In genomic region chr12:10196210-10196609, GRCh38 we compare ENCODE assay signal across 12 cellular contexts. TPM values are rescaled to one million over a fixed set of nuclear protein-coding genes. Genes with fewer than 3 reads are reported as not detected.
DNase-seq lines count a peak whose midpoint lies in the region; ATAC-seq and TF ChIP-seq lines count a peak whose summit lies in the region.
"Had no signal": no experiment of that assay in that cellular context is flagged by ENCODE, and none has a peak within 500 bp of the region (broad histone marks: within the 10 kb centered on the region; RNA-seq: fewer than 3 reads in every experiment).

No MANE protein-coding gene starts in this region.

- no peaks in the 10 kb centered on the region for H3K79me2 ChIP-seq in GM23338 (replicated peaks; ENCODE audit: insufficient read depth)

- H2BK12ac ChIP-seq in mesenchymal stem cell (ENCODE audit: low read length in 2 of 2): no peak overlapping the region

- H4K8ac ChIP-seq in mesenchymal stem cell (ENCODE audit: low read length): no peak overlapping the region

- peaks cover 10% of the 10 kb centered on the region; the same call in 1 of the 2 replicates for H3K4me1 ChIP-seq in GM23338 (ENCODE audit: insufficient read depth)
- peaks cover 1% of the 10 kb centered on the region for H3K4me1 ChIP-seq in mesenchymal stem cell (ENCODE audit: control insufficient read depth, insufficient read depth, low read depth, low read length)

- no peak for DNase-seq in GM23338 (ENCODE audit: low spot score)
- peak; percentile 62 for DNase-seq in KBM-7
- DNase-seq in naive B cell: peak; percentile 57
- no peak for DNase-seq in NCI-H187 (lab: John Stamatoyannopoulos, UW)
- no peak for DNase-seq in NCI-H2081 (lab: John Stamatoyannopoulos, UW)
- DNase-seq in mesenchymal stem cell: no peak
- DNase-seq: activated T-cell treated with anti-CD3 and anti-CD28 coated beads, Interleukin-2, amount 50 U/mL, for 24 hours; NCI-H1417 had no signal

- WGBS in mesenchymal stem cell: 90% methylated on average over 10 of the region's 10 CpGs

- H3K4me3 Mint-ChIP-seq in GM23338 (no peak overlapping the region), naive B cell (peak overlapping the region in 5 of 8 donors; percentile 26 to 58 (median 45))
- H3K4me3 Mint-ChIP-seq: activated T-cell treated with anti-CD3 and anti-CD28 coated beads, Interleukin-2, amount 50 U/mL, for 24 hours had no signal

- no peak overlapping the region for H3K18ac ChIP-seq in mesenchymal stem cell (ENCODE audit: low read depth in 1 of 2, low read length in 2 of 2)

- no peak overlapping the region for H3K9ac ChIP-seq in mesenchymal stem cell (ENCODE audit: low read length)

- H3K79me1 ChIP-seq in mesenchymal stem cell (replicated peaks; ENCODE audit: low read length, poor library complexity, severe bottlenecking): no peaks in the 10 kb centered on the region

- H2AFZ ChIP-seq in GM23338 (0 out of 2 replicates have a peak overlapping the region, but pooled peaks have one; percentile 23), mesenchymal stem cell (ENCODE audit: low read depth, low read length) (no peak overlapping the region)

- H3K27ac ChIP-seq in GM23338 (ENCODE audit: low read depth) (no peak overlapping the region), mesenchymal stem cell (ENCODE audit: low read length, poor library complexity, severe bottlenecking) (no peak overlapping the region)
- H3K27ac ChIP-seq: SK-N-MC had no signal

- H3K27ac Mint-ChIP-seq in GM23338: no peak overlapping the region
- H3K27ac Mint-ChIP-seq in naive B cell: peak overlapping the region in 2 of 6 donors; percentile 29
- H3K27ac Mint-ChIP-seq: activated T-cell treated with anti-CD3 and anti-CD28 coated beads, Interleukin-2, amount 50 U/mL, for 24 hours had no signal

- H2BK120ac ChIP-seq in mesenchymal stem cell (ENCODE audit: low read depth, low read length): no peak overlapping the region

- no peaks in the 10 kb centered on the region for H3K36me3 Mint-ChIP-seq in GM23338 (ENCODE audit: low read depth)
- H3K36me3 Mint-ChIP-seq in naive B cell: no peaks in the 10 kb centered on the region

- H3K14ac ChIP-seq in mesenchymal stem cell (ENCODE audit: low read length in 2 of 2): no peak overlapping the region

- no peaks in the 10 kb centered on the region for H4K20me1 ChIP-seq in GM23338 (replicated peaks; ENCODE audit: insufficient read depth)

- H4K91ac ChIP-seq in mesenchymal stem cell (ENCODE audit: low read length): no peak overlapping the region

- H3K36me3 ChIP-seq in GM23338 (ENCODE audit: insufficient read depth): no peaks in the 10 kb centered on the region
- H3K36me3 ChIP-seq in mesenchymal stem cell (ENCODE audit: control insufficient read depth in 1 of 2, insufficient read depth in 2 of 2, low read depth in 1 of 2, low read length in 2 of 2): no peaks in the 10 kb centered on the region

- no peak overlapping the region for H2AK5ac ChIP-seq in mesenchymal stem cell (ENCODE audit: low read length, severe bottlenecking)

- ATAC-seq in GM18870 (IDR thresholded peaks at IDR 0.05; ENCODE audit: unreplicated experiment) (peak; percentile 58), GM23338 (no peak), naive B cell (ENCODE audit: low read depth in 2 of 2) (peak; percentile 98 to 100), HG03469 (IDR thresholded peaks at IDR 0.05; ENCODE audit: unreplicated experiment) (no peak)

- H3K4me3 ChIP-seq in GM23338 (no peak overlapping the region), mesenchymal stem cell (ENCODE audit: insufficient read depth in 1 of 2, low read depth in 1 of 2, low read length in 2 of 2) (no peak overlapping the region)
- H3K4me3 ChIP-seq: SK-N-MC had no signal

- no peaks in the 10 kb centered on the region for H3F3A ChIP-seq in GM23338 (replicated peaks; ENCODE audit: low read depth)

- H3K23ac ChIP-seq in mesenchymal stem cell (ENCODE audit: low read length in 2 of 2): no peak overlapping the region

- H3K9me3 ChIP-seq in mesenchymal stem cell (ENCODE audit: control insufficient read depth, low read length): no peaks in the 10 kb centered on the region

- H3K27me3 ChIP-seq in GM23338 (ENCODE audit: insufficient read depth): no peaks in the 10 kb centered on the region
- no peaks in the 10 kb centered on the region for H3K27me3 ChIP-seq in mesenchymal stem cell (ENCODE audit: control insufficient read depth in 1 of 2, insufficient read depth in 1 of 2, low read length in 2 of 2)

- H3K4ac ChIP-seq in mesenchymal stem cell (ENCODE audit: low read depth in 1 of 2, low read length in 2 of 2): no peak overlapping the region

- in situ Hi-C loops in KBM-7 (cut with MboI; ENCODE audit: low pct_unique_long_range_greater_than_20kb, low sequenced_read_pairs): no loop called here

- H3K4me2 ChIP-seq in GM23338 (no peak overlapping the region), mesenchymal stem cell (ENCODE audit: low read length, poor library complexity, severe bottlenecking) (no peak overlapping the region)

- H3K4me1 Mint-ChIP-seq in GM23338: peaks cover 14% of the 10 kb centered on the region
- H3K4me1 Mint-ChIP-seq in naive B cell: peaks cover 18 to 34% (median 26%) of the 10 kb centered on the region in 3 donors

- H3K9me2 ChIP-seq in GM23338 (ENCODE audit: insufficient read depth): no peaks in the 10 kb centered on the region

- no peak for TF ChIP-seq CTCF in GM23338 (conservative IDR thresholded peaks at IDR 0.05; ENCODE audit: low read depth in 2 of 2)

- H3K9me3 Mint-ChIP-seq in GM23338 (no peaks in the 10 kb centered on the region), naive B cell (no peaks in the 10 kb centered on the region)
- H3K9me3 Mint-ChIP-seq: activated T-cell treated with anti-CD3 and anti-CD28 coated beads, Interleukin-2, amount 50 U/mL, for 24 hours had no signal

- peaks cover 8% of the 10 kb centered on the region for H3K27me3 Mint-ChIP-seq in GM23338 (ENCODE audit: insufficient read depth, low read depth, poor library complexity)
- peaks cover 62 to 79% (median 67%) of the 10 kb centered on the region in 3 donors for H3K27me3 Mint-ChIP-seq in naive B cell

- H2BK5ac ChIP-seq in mesenchymal stem cell (ENCODE audit: low read depth, low read length, poor library complexity, severe bottlenecking): no peak overlapping the region

- H2BK15ac ChIP-seq in mesenchymal stem cell (ENCODE audit: low read depth, poor library complexity, severe bottlenecking): no peak overlapping the region

TF ChIP-seq in GM23338, 12 proteins besides CTCF, POLR2A, EP300 and RAD21 (continues in another document):
- no peak for TF ChIP-seq ETS1 (IDR thresholded peaks at IDR 0.05)
- TF ChIP-seq POLR2AphosphoS5 (IDR thresholded peaks at IDR 0.05; ENCODE audit: low read depth): no peak
- no peak for TF ChIP-seq CREB1 (CRISPR knock-in tag; IDR thresholded peaks at IDR 0.05; ENCODE audit: low read depth)
- TF ChIP-seq JUNB (IDR thresholded peaks at IDR 0.05; ENCODE audit: unreplicated experiment): no peak
- TF ChIP-seq EZH2phosphoT487 (IDR thresholded peaks at IDR 0.05; ENCODE audit: unreplicated experiment): no peak

RNA-seq across cellular contexts. Expression of gene GABARAPL1, which starts 16.5 kb away (rescaled TPM):
- 60.9 and 77.8 TPM in 2 replicates for total RNA-seq in GM23338 (2014; rRNA removed; shearing (Covaris generic))
- 35.7 and 36.5 TPM in 2 replicates for polyA plus RNA-seq in GM23338 (2016; fragmentation: Nextera tagmentation; extraction: Ambion mirVana)
- 1 to 10 TPM in 5 of 6 donors, not detected in 1; 1.3 to 2.8 (median 2.1) TPM for polyA plus RNA-seq in naive B cell (ENCODE audit: low read depth in 6 of 6)
- 86.8 TPM for polyA plus RNA-seq in mesenchymal stem cell (2013, experiment 1 of 2)
- 86.2 TPM for polyA plus RNA-seq in mesenchymal stem cell (2013, experiment 2 of 2)

RNA-seq across cellular contexts. Expression of gene TMEM52B, which starts 17.4 kb away (rescaled TPM):
- not detected in 2 replicates for total RNA-seq in GM23338 (2014; rRNA removed; shearing (Covaris generic))
- polyA plus RNA-seq in GM23338 (2016; fragmentation: Nextera tagmentation; extraction: Ambion mirVana) (not detected in 2 replicates), naive B cell (ENCODE audit: low read depth in 6 of 6) (not detected)
- polyA plus RNA-seq in mesenchymal stem cell (2013, experiment 1 of 2): 5.3 TPM
- 6.4 TPM for polyA plus RNA-seq in mesenchymal stem cell (2013, experiment 2 of 2)
- total RNA-seq: chondrocyte had no signal

RNA-seq across cellular contexts. Expression of gene OLR1, which starts 24.3 kb away (rescaled TPM):
- total RNA-seq in GM23338 (2014; rRNA removed; shearing (Covaris generic)): not detected in 2 replicates
- polyA plus RNA-seq in GM23338 (2016; fragmentation: Nextera tagmentation; extraction: Ambion mirVana) (not detected in 2 replicates), naive B cell (ENCODE audit: low read depth in 6 of 6) (not detected)
- 39.3 TPM for polyA plus RNA-seq in mesenchymal stem cell (2013, experiment 1 of 2)
- 41.5 TPM for polyA plus RNA-seq in mesenchymal stem cell (2013, experiment 2 of 2)
- total RNA-seq: chondrocyte had no signal

Comparison
In these comparisons a context has a peak if more than half of its experiments do, and no peak if none do; other contexts are left out.
1. ATAC-seq: peak in GM18870 (single experiment) and naive B cell (2 of 2); none in GM23338 (single experiment) and HG03469 (single experiment).
2. DNase-seq: peak in KBM-7 (single experiment) and naive B cell (single experiment); none in GM23338 (single experiment), NCI-H187 (0 of 2), NCI-H2081 (0 of 2) and mesenchymal stem cell (single experiment).